12 cellular contexts compared by ENCODE assay signal in genomic region chr5:177371705-177372533, GRCh38. TPM values are rescaled to one million over a fixed set of nuclear protein-coding genes. Genes with fewer than 3 reads are reported as not detected.
A peak's percentile ranks its signal among the peaks of the same experiment; 100 is the strongest.
DNase-seq lines count a peak whose midpoint lies in the region; ATAC-seq and TF ChIP-seq lines count a peak whose summit lies in the region.
"Had no signal": no experiment of that assay in that cellular context is flagged by ENCODE, and none has a peak within 500 bp of the region (broad histone marks: within the 10 kb centered on the region; RNA-seq: fewer than 3 reads in every experiment).

No MANE protein-coding gene starts in this region.

- H3K36me3 Mint-ChIP-seq in activated naive CD4-positive, alpha-beta T cell treated with anti-CD3 and anti-CD28 coated beads, Interleukin-2, amount 10 ng/mL, durations not matched to agents 7 days and 5 days: peaks cover 59% of the 10 kb centered on the region

- H3K9me3 Mint-ChIP-seq in activated naive CD4-positive, alpha-beta T cell treated with anti-CD3 and anti-CD28 coated beads, Interleukin-2, amount 10 ng/mL, durations not matched to agents 7 days and 5 days: no peaks in the 10 kb centered on the region

- H3K36me3 ChIP-seq in lower lobe of right lung (peaks cover 10% of the 10 kb centered on the region), uterus (no peaks in the 10 kb centered on the region)
- H3K36me3 ChIP-seq: ovary had no signal

- H3K4me1 Mint-ChIP-seq in activated naive CD4-positive, alpha-beta T cell treated with anti-CD3 and anti-CD28 coated beads, Interleukin-2, amount 10 ng/mL, durations not matched to agents 7 days and 5 days: peaks cover 70% of the 10 kb centered on the region

- CTCF ChIA-PET in activated naive CD4-positive, alpha-beta T cell treated with anti-CD3 and anti-CD28 coated beads, Interleukin-2, amount 10 ng/mL, durations not matched to agents 7 days and 5 days (lab: Charles Lee): interaction anchor here (0.8 to 8.2 kb wide), 14 partner anchors 11 to 129 kb away, joined by 3 to 112 read pairs (median 4); partner anchors contain the start of genes LMAN2, RGS14 and SLC34A1

- DNase-seq in stimulated activated CD4-positive, alpha-beta T cell treated with anti-CD3 and anti-CD28 coated beads, Interleukin-4, amount 100 ng/mL, for 24 hours: peak; percentile 19
- no peak for DNase-seq in stimulated activated CD4-positive, alpha-beta T cell treated with anti-CD3 and anti-CD28 coated beads, Interleukin-4, amount 100 ng/mL, for 1 hour
- DNase-seq in activated naive CD4-positive, alpha-beta T cell treated with anti-CD3 and anti-CD28 coated beads, Interleukin-2, amount 10 ng/mL, durations not matched to agents 7 days and 5 days: peak; percentile 52
- DNase-seq in lower lobe of right lung (no peak), uterus (no peak), head of caudate nucleus (no peak)
- DNase-seq: RPMI8226 had no signal

- TF ChIP-seq CTCF in lower lobe of right lung (IDR thresholded peaks at IDR 0.05) (no peak), uterus (IDR thresholded peaks at IDR 0.05) (no peak)

- peak overlapping the region; percentile 72 for H3K4me3 Mint-ChIP-seq in activated naive CD4-positive, alpha-beta T cell treated with anti-CD3 and anti-CD28 coated beads, Interleukin-2, amount 10 ng/mL, durations not matched to agents 7 days and 5 days

- H3K27ac ChIP-seq in lower lobe of right lung (peak overlapping the region; percentile 72), uterus (no peak overlapping the region)
- H3K27ac ChIP-seq: ovary had no signal

- H3K4me3 ChIP-seq in lower lobe of right lung (peak overlapping the region; percentile 48), uterus (no peak overlapping the region)

- intact Hi-C loops in lower lobe of right lung (cut with DNase I) (no loop called here), uterus (cut with DNase I; ENCODE audit: low total_unique reads) (no loop called here), head of caudate nucleus (cut with DNase I) (no loop called here)

- no peak for TF ChIP-seq POLR2A in uterus (IDR thresholded peaks at IDR 0.05)

- H3K4me1 ChIP-seq in lower lobe of right lung (peaks cover 34% of the 10 kb centered on the region), uterus (peaks cover 0 to 11% of the 10 kb centered on the region in 2 donors)

- H3K27ac Mint-ChIP-seq in activated naive CD4-positive, alpha-beta T cell treated with anti-CD3 and anti-CD28 coated beads, Interleukin-2, amount 10 ng/mL, durations not matched to agents 7 days and 5 days: peak overlapping the region; percentile 93

- H3K9me3 ChIP-seq in lower lobe of right lung (no peaks in the 10 kb centered on the region), uterus (no peaks in the 10 kb centered on the region)
- H3K9me3 ChIP-seq: ovary had no signal

- no peaks in the 10 kb centered on the region for H3K27me3 Mint-ChIP-seq in activated naive CD4-positive, alpha-beta T cell treated with anti-CD3 and anti-CD28 coated beads, Interleukin-2, amount 10 ng/mL, durations not matched to agents 7 days and 5 days

- no peak for ATAC-seq in lower lobe of right lung
- ATAC-seq in GM19035 (IDR thresholded peaks at IDR 0.05; ENCODE audit: unreplicated experiment): no peak
- ATAC-seq in GM21515 (IDR thresholded peaks at IDR 0.05; ENCODE audit: unreplicated experiment): no peak

- no peaks in the 10 kb centered on the region for H3K27me3 ChIP-seq in lower lobe of right lung (ENCODE audit: low read depth)
- H3K27me3 ChIP-seq in uterus: no peaks in the 10 kb centered on the region
- H3K27me3 ChIP-seq: ovary had no signal

RNA-seq across cellular contexts. Expression of gene SLC34A1, which starts 12.3 kb away (rescaled TPM):
- total RNA-seq in lower lobe of right lung (not detected), uterus (not detected)
- total RNA-seq: fibroblast of lung, LHCN-M2, ovary had no signal

RNA-seq across cellular contexts. Expression of gene RGS14, which starts 14.2 kb away (rescaled TPM):
- total RNA-seq in lower lobe of right lung: 16.2 TPM
- total RNA-seq in uterus: 10 to 100 TPM in 3 of 4 donors, 1 to 10 TPM in 1; 1.5 to 25.6 (median 13.6) TPM

RNA-seq across cellular contexts. Expression of gene LMAN2, which starts 20.5 kb away (rescaled TPM):
- 108 TPM for total RNA-seq in lower lobe of right lung
- total RNA-seq in uterus: 100 to 1,000 TPM in 3 of 4 donors, 10 to 100 TPM in 1; 83.2 to 210 (median 170) TPM

RNA-seq across cellular contexts. Expression of gene PFN3, which starts 28.5 kb away (rescaled TPM):
- total RNA-seq in lower lobe of right lung (not detected), uterus (not detected)
- total RNA-seq: fibroblast of lung, LHCN-M2, ovary had no signal

RNA-seq across cellular contexts. Expression of gene F12, which starts 37.4 kb away (rescaled TPM):
- 0.80 TPM for total RNA-seq in lower lobe of right lung
- 1 to 10 TPM in 1 of 4 donors, not detected in 3; 7.6 TPM for total RNA-seq in uterus

Comparison
In these comparisons a context has a peak if more than half of its experiments do, and no peak if none do; other contexts are left out.
1. DNase-seq: peak in stimulated activated CD4-positive, alpha-beta T cell treated with anti-CD3 and anti-CD28 coated beads, Interleukin-4, amount 100 ng/mL, for 24 hours (single experiment) and activated naive CD4-positive, alpha-beta T cell treated with anti-CD3 and anti-CD28 coated beads, Interleukin-2, amount 10 ng/mL, durations not matched to agents 7 days and 5 days (single experiment); none in stimulated activated CD4-positive, alpha-beta T cell treated with anti-CD3 and anti-CD28 coated beads, Interleukin-4, amount 100 ng/mL, for 1 hour (single experiment), lower lobe of right lung (single experiment), uterus (0 of 2) and head of caudate nucleus (0 of 42).